15 cellular contexts compared by ENCODE assay signal in the genomic region with DNA sequence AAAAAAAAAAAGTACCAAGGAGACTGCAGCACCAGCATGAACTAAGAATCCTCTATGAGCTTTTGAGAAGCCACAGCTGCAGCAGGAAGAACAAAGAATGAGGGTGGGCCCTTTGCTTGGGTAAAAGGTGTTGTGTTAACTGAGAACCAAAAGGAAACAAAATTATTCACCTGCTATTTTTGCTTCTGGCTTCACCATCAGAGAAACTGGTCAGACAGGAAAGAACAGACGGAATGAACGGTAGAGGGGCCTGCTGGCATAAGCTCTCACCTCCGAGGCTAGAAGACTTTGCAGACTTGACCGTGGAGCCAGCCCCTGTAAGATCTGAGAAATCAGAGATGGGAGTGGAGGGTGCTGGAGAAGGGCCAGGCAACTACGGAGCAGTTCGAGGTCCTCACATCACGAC. TPM values are rescaled to one million over a fixed set of nuclear protein-coding genes. Genes with fewer than 3 reads are reported as not detected.
A peak's percentile ranks its signal among the peaks of the same experiment; 100 is the strongest.
DNase-seq lines count a peak whose midpoint lies in the region; ATAC-seq and TF ChIP-seq lines count a peak whose summit lies in the region.
"Had no signal": no experiment of that assay in that cellular context is flagged by ENCODE, and none has a peak within 500 bp of the region (broad histone marks: within the 10 kb centered on the region; RNA-seq: fewer than 3 reads in every experiment).

No MANE protein-coding gene starts in this region.

- CTCF ChIA-PET in PC-3 (lab: Charles Lee) = no interaction called here

- no peaks in the 10 kb centered on the region for H3F3A ChIP-seq in PC-3 (ENCODE audit: low read length, unreplicated experiment)

- peak overlapping the region; percentile 73 for H3K27ac Mint-ChIP-seq in activated naive CD4-positive, alpha-beta T cell treated with anti-CD3 and anti-CD28 coated beads, Interleukin-2, amount 50 U/mL, for 24 hours
- H3K27ac Mint-ChIP-seq in endothelial cell (ENCODE audit: unreplicated experiment) (no peak overlapping the region), type B pancreatic cell (peak overlapping the region; percentile 96)

- H3K27me3 ChIP-seq in PC-3 (ENCODE audit: low read length) = no peaks in the 10 kb centered on the region
- H3K27me3 ChIP-seq: sigmoid colon had no signal

- TF ChIP-seq CTCF in PC-3 (conservative IDR thresholded peaks at IDR 0.05; ENCODE audit: low read depth, low read length) = no peak
- no peak for TF ChIP-seq CTCF in endothelial cell (IDR thresholded peaks at IDR 0.05; ENCODE audit: unreplicated experiment)
- no peak for TF ChIP-seq CTCF in type B pancreatic cell (conservative IDR thresholded peaks at IDR 0.05)

- H3K79me2 ChIP-seq in PC-3 (ENCODE audit: low read length) = no peaks in the 10 kb centered on the region

- peaks cover 3% of the 10 kb centered on the region for H3K4me1 ChIP-seq in PC-3 (ENCODE audit: insufficient read depth, low read length)
- H3K4me1 ChIP-seq: sigmoid colon had no signal

- no peak overlapping the region for H3K4me2 ChIP-seq in PC-3 (ENCODE audit: low read length)

- H2AFZ ChIP-seq in PC-3 (ENCODE audit: low read length) = no peak overlapping the region

- ATAC-seq in PC-3 (no peak), HG03442 (IDR thresholded peaks at IDR 0.05; ENCODE audit: unreplicated experiment) (no peak)

- no peaks in the 10 kb centered on the region for H3K27me3 Mint-ChIP-seq in activated naive CD4-positive, alpha-beta T cell treated with anti-CD3 and anti-CD28 coated beads, Interleukin-2, amount 50 U/mL, for 24 hours
- peaks cover 3% of the 10 kb centered on the region for H3K27me3 Mint-ChIP-seq in endothelial cell (ENCODE audit: unreplicated experiment)
- no peaks in the 10 kb centered on the region for H3K27me3 Mint-ChIP-seq in type B pancreatic cell

- peaks cover 46% of the 10 kb centered on the region for H3K4me1 Mint-ChIP-seq in activated naive CD4-positive, alpha-beta T cell treated with anti-CD3 and anti-CD28 coated beads, Interleukin-2, amount 50 U/mL, for 24 hours
- H3K4me1 Mint-ChIP-seq in endothelial cell (ENCODE audit: unreplicated experiment) (peaks cover 30% of the 10 kb centered on the region), type B pancreatic cell (ENCODE audit: unreplicated experiment) (peaks cover 7% of the 10 kb centered on the region)

- no peak for DNase-seq in activated naive CD4-positive, alpha-beta T cell treated with anti-CD3 and anti-CD28 coated beads, Interleukin-2, amount 50 U/mL, for 16 hours
- DNase-seq in PC-3 (peak; percentile 19), endothelial cell (ENCODE audit: low spot score) (no peak), type B pancreatic cell (ENCODE audit: extremely low spot score, unreplicated experiment) (no peak), globus pallidus (ENCODE audit: low spot score) (no peak), nucleus accumbens (lab: John Stamatoyannopoulos, UW) (no peak)
- DNase-seq: glutamatergic neuron; H9; mesendoderm; NCI-H1694 treated with DMSO at 0.1 percent for 48 hours; NCI-H526 treated with DMSO at 0.1 percent for 48 hours; sigmoid colon; stimulated activated CD4-positive, alpha-beta T cell treated with anti-CD3 and anti-CD28 coated beads, Interleukin-2, amount 100 ng/mL, for 48 hours had no signal

- no peaks in the 10 kb centered on the region for H3K9me2 ChIP-seq in PC-3 (replicated peaks; ENCODE audit: low read length)

- H3K4me3 ChIP-seq in PC-3 (ENCODE audit: low read length) = no peak overlapping the region
- H3K4me3 ChIP-seq: sigmoid colon had no signal

- H4K20me1 ChIP-seq in PC-3 (ENCODE audit: low read length) = no peaks in the 10 kb centered on the region

- H3K9me3 ChIP-seq in PC-3 (ENCODE audit: low read length) = no peaks in the 10 kb centered on the region
- H3K9me3 ChIP-seq: sigmoid colon had no signal

- H3K27ac ChIP-seq in PC-3 (ENCODE audit: low read length) = no peak overlapping the region

- H3K4me3 Mint-ChIP-seq in activated naive CD4-positive, alpha-beta T cell treated with anti-CD3 and anti-CD28 coated beads, Interleukin-2, amount 50 U/mL, for 24 hours = peak overlapping the region; percentile 47
- H3K4me3 Mint-ChIP-seq in endothelial cell (ENCODE audit: unreplicated experiment) (peak overlapping the region; percentile 8), type B pancreatic cell (peak overlapping the region; percentile 67)
- H3K4me3 Mint-ChIP-seq: H9 had no signal

- peaks cover 3% of the 10 kb centered on the region for H3K36me3 Mint-ChIP-seq in activated naive CD4-positive, alpha-beta T cell treated with anti-CD3 and anti-CD28 coated beads, Interleukin-2, amount 50 U/mL, for 24 hours
- H3K36me3 Mint-ChIP-seq in endothelial cell (ENCODE audit: low read depth, unreplicated experiment) (peaks cover 15% of the 10 kb centered on the region), type B pancreatic cell (peaks cover 21% of the 10 kb centered on the region)

- no peaks in the 10 kb centered on the region for H3K9me3 Mint-ChIP-seq in activated naive CD4-positive, alpha-beta T cell treated with anti-CD3 and anti-CD28 coated beads, Interleukin-2, amount 50 U/mL, for 24 hours
- no peaks in the 10 kb centered on the region for H3K9me3 Mint-ChIP-seq in endothelial cell (ENCODE audit: unreplicated experiment)
- peaks cover 6% of the 10 kb centered on the region for H3K9me3 Mint-ChIP-seq in type B pancreatic cell
- H3K9me3 Mint-ChIP-seq: H9 had no signal

- no TSS peak for BruUV-seq in PC-3 (replicated peaks; lab: Mats Ljungman, UMichigan)

- no peaks in the 10 kb centered on the region for H3K36me3 ChIP-seq in PC-3 (ENCODE audit: low read depth, low read length)

- H3K9ac ChIP-seq in PC-3 (ENCODE audit: low read length) = no peak overlapping the region

- intact Hi-C loops in PC-3 (cut with micrococcal nuclease) = no loop called here

- POLR2A ChIA-PET in PC-3 (lab: Charles Lee; ENCODE audit: unreplicated experiment) = no interaction called here

RNA-seq across cellular contexts. Expression of gene IL10RB, which starts 27.6 kb away (rescaled TPM):
- total RNA-seq in PC-3 (2014; rRNA removed) (25.3 and 26.8 TPM in 2 replicates), endothelial cell (ENCODE audit: unreplicated experiment) (13.0 TPM), type B pancreatic cell (ENCODE audit: low replicate concordance) (13.8 and 19.1 TPM in 2 replicates)

RNA-seq across cellular contexts. Expression of gene IFNAR1, which starts 31.0 kb away (rescaled TPM):
- total RNA-seq in PC-3 (2014; rRNA removed) (13.2 and 18.4 TPM in 2 replicates), endothelial cell (ENCODE audit: unreplicated experiment) (34.8 TPM), type B pancreatic cell (ENCODE audit: low replicate concordance) (26.4 and 28.6 TPM in 2 replicates)

Comparison
In these comparisons a context has a peak if more than half of its experiments do, and no peak if none do; other contexts are left out.
1. H3K4me3 Mint-ChIP-seq: peak in every context shown above with its lines; median percentile 67 in type B pancreatic cell; 47 in activated naive CD4-positive, alpha-beta T cell treated with anti-CD3 and anti-CD28 coated beads, Interleukin-2, amount 50 U/mL, for 24 hours; 8 in endothelial cell.